Comparison of ENCODE assay signal across 1 cellular context in genomic region chr2:222436040-222436413, GRCh38.
TF ChIP-seq lines count a peak whose summit lies in the region.

No MANE protein-coding gene starts in this region.

TF ChIP-seq in GM23338, 12 proteins besides CTCF, POLR2A, EP300 and RAD21 (continued from another document):
- no peak for TF ChIP-seq REST (IDR thresholded peaks at IDR 0.05; ENCODE audit: unreplicated experiment)
- no peak for TF ChIP-seq NANOG (IDR thresholded peaks at IDR 0.05; ENCODE audit: borderline replicate concordance)
- no peak for TF ChIP-seq ETS1 (IDR thresholded peaks at IDR 0.05)
- TF ChIP-seq JUNB (IDR thresholded peaks at IDR 0.05; ENCODE audit: unreplicated experiment) = no peak
